ENCODE assay signal across 17 cellular contexts in genomic region chr18:49621851-49622351, GRCh38.
"Had no signal": no experiment of that assay in that cellular context is flagged by ENCODE, and none has a peak within 500 bp of the region (broad histone marks: within the 10 kb centered on the region; RNA-seq: fewer than 3 reads in every experiment).

No MANE protein-coding gene starts in this region.

- H3K27ac Mint-ChIP-seq: activated B cell treated with CpG ODN at 0.5 μM for 24 hours; activated CD4-positive, alpha-beta T cell treated with anti-CD3 and anti-CD28 coated beads, Interleukin-2, amount 10 ng/mL, durations not matched to agents 7 days and 5 days; activated T-helper 2 cell treated with anti-CD3 and anti-CD28 coated beads, Interferon-gamma antibody, Interleukin-2, Interleukin-4, amounts not matched to agents 10 μg/mL and 5 μg/mL and 100 μg/mL, durations not matched to agents 14 hours and 24 hours and 36 hours; stimulated activated memory B cell treated with anti-CD40 and anti-IgM and Interleukin-4, amounts not matched to agents 10 μg/mL and 1 μg/mL and 100 μg/mL, for 72 hours; T-helper 1 cell treated with Interleukin-12 subunit alpha and Interleukin-12 subunit beta and Interleukin-4 antibody, amounts not matched to agents 30 μg/mL and 1 μg/mL, for 36 hours had no signal

- H3K36me3 ChIP-seq: left lung, prostate gland, right lobe of liver, spleen, tibial nerve had no signal

- H3K27me3 ChIP-seq: left lung, right lobe of liver, tibial nerve had no signal

- H3K4me1 Mint-ChIP-seq: activated B cell treated with CpG ODN at 0.5 μM for 24 hours; central memory CD8-positive, alpha-beta T cell; stimulated activated memory B cell treated with anti-CD40 and anti-IgM and Interleukin-4, amounts not matched to agents 10 μg/mL and 1 μg/mL and 100 μg/mL, for 72 hours had no signal

- H3K9me3 ChIP-seq: left lung, prostate gland, right lobe of liver, spleen, tibial nerve had no signal

- H3K27ac ChIP-seq: left lung, prostate gland, right lobe of liver, spleen, tibial nerve had no signal

- ATAC-seq: esophagus mucosa; left lung; right lobe of liver; stimulated activated memory B cell treated with anti-CD40 and anti-IgM and Interleukin-4, amounts not matched to agents 10 μg/mL and 1 μg/mL and 100 μg/mL, for 72 hours had no signal

- H3K36me3 Mint-ChIP-seq: stimulated activated memory B cell treated with anti-CD40 and anti-IgM and Interleukin-4, amounts not matched to agents 10 μg/mL and 1 μg/mL and 100 μg/mL, for 72 hours had no signal

- H3K4me3 Mint-ChIP-seq: activated B cell treated with CpG ODN at 0.5 μM for 24 hours; activated CD4-positive, alpha-beta T cell treated with anti-CD3 and anti-CD28 coated beads, Interleukin-2, amount 10 ng/mL, durations not matched to agents 7 days and 5 days; central memory CD8-positive, alpha-beta T cell; stimulated activated memory B cell treated with anti-CD40 and anti-IgM and Interleukin-4, amounts not matched to agents 10 μg/mL and 1 μg/mL and 100 μg/mL, for 72 hours; T-helper 1 cell treated with Interleukin-12 subunit alpha and Interleukin-12 subunit beta and Interleukin-4 antibody, amounts not matched to agents 30 μg/mL and 1 μg/mL, for 36 hours had no signal

- DNase-seq: activated B cell treated with CpG ODN at 0.5 μM for 24 hours; activated CD4-positive, alpha-beta T cell treated with anti-CD3 and anti-CD28 coated beads, Interleukin-2, amount 10 ng/mL, durations not matched to agents 7 days and 5 days; activated naive CD4-positive, alpha-beta T cell treated with anti-CD3 and anti-CD28 coated beads, Interleukin-2, amount 50 U/mL, for 16 hours; dermis blood vessel endothelial cell; left lung; mesendoderm; nucleus accumbens; right lobe of liver; spleen; stimulated activated CD4-positive, alpha-beta T cell treated with anti-CD3 and anti-CD28 coated beads, Interleukin-1b, Interleukin-23, amount 100 ng/mL, for 48 hours had no signal

- H3K9me3 Mint-ChIP-seq: activated B cell treated with CpG ODN at 0.5 μM for 24 hours; activated CD4-positive, alpha-beta T cell treated with anti-CD3 and anti-CD28 coated beads, Interleukin-2, amount 10 ng/mL, durations not matched to agents 7 days and 5 days; activated T-helper 2 cell treated with anti-CD3 and anti-CD28 coated beads, Interferon-gamma antibody, Interleukin-2, Interleukin-4, amounts not matched to agents 10 μg/mL and 5 μg/mL and 100 μg/mL, durations not matched to agents 14 hours and 24 hours and 36 hours; central memory CD8-positive, alpha-beta T cell; T-helper 1 cell treated with Interleukin-12 subunit alpha and Interleukin-12 subunit beta and Interleukin-4 antibody, amounts not matched to agents 30 μg/mL and 1 μg/mL, for 36 hours had no signal

- H3K4me1 ChIP-seq: left lung had no signal

- H3K4me3 ChIP-seq: left lung, prostate gland, right lobe of liver, spleen, tibial nerve had no signal
